In the genomic region with DNA sequence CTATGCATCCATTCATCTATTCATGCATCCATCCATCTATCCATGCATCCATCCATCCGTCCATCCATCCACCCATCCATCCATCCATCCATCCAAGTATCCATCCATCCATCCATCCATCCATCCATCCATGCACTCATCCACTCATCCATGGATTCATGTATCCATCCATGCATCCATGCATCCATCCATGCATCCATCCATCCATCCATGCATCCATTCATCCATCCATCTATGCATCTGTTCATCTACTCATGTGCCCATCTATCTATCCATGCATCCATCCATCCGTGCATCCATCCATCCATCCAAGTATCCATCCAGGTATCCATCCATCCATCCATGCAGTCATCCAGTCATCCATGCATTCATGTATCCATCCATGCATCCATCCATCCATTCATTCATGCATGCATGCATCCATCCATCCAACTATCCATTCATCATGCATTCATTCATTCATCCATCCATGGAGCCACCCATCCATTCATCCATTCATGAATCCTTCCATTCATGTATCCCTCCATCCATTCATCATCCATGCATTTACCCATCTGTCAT, we compare ENCODE assay signal across 28 cellular contexts.
"Had no signal": no experiment of that assay in that cellular context is flagged by ENCODE, and none has a peak within 500 bp of the region (broad histone marks: within the 10 kb centered on the region; RNA-seq: fewer than 3 reads in every experiment).

No MANE protein-coding gene starts in this region.

- FAIRE-seq: colon, endometrium, endothelial cell of umbilical vein, frontal cortex had no signal

- DNase-seq: colonic mucosa; cortex of kidney; dermis blood vessel endothelial cell; dorsolateral prefrontal cortex; effector CD4-positive, alpha-beta T cell; effector CD8-positive, alpha-beta T cell; effector memory CD4-positive, alpha-beta T cell; effector memory CD8-positive, alpha-beta T cell; endodermal cell; erythroblast; esophagus squamous epithelium; foreskin fibroblast; foreskin keratinocyte; foreskin melanocyte; gastrocnemius medialis; glutamatergic neuron; head of caudate nucleus; heart left ventricle; heart right ventricle had no signal

- H3K9me3 ChIP-seq: gastrocnemius medialis, gastroesophageal sphincter had no signal

- H3K4me2 ChIP-seq: hepatocyte had no signal

- H3K36me3 ChIP-seq: colonic mucosa, esophagus muscularis mucosa, esophagus squamous epithelium, gastrocnemius medialis, gastroesophageal sphincter, heart left ventricle, heart right ventricle had no signal

- H3K27ac ChIP-seq: colonic mucosa, coronary artery, dorsolateral prefrontal cortex, epithelial cell of prostate, esophagus muscularis mucosa, esophagus squamous epithelium, foreskin keratinocyte, gastrocnemius medialis, gastroesophageal sphincter, heart left ventricle, heart right ventricle, hepatocyte had no signal

- H2AFZ ChIP-seq: hepatocyte had no signal

- H3K4me3 ChIP-seq: colonic mucosa, coronary artery, dorsolateral prefrontal cortex, esophagus muscularis mucosa, esophagus squamous epithelium, gastrocnemius medialis, gastroesophageal sphincter, heart left ventricle, heart right ventricle, hepatocyte had no signal

- H3K4me1 ChIP-seq: colonic mucosa, esophagus muscularis mucosa, esophagus squamous epithelium, foreskin keratinocyte, gastrocnemius medialis, gastroesophageal sphincter, heart left ventricle, heart right ventricle had no signal

- H3K79me2 ChIP-seq: hepatocyte had no signal
